In the genomic region with DNA sequence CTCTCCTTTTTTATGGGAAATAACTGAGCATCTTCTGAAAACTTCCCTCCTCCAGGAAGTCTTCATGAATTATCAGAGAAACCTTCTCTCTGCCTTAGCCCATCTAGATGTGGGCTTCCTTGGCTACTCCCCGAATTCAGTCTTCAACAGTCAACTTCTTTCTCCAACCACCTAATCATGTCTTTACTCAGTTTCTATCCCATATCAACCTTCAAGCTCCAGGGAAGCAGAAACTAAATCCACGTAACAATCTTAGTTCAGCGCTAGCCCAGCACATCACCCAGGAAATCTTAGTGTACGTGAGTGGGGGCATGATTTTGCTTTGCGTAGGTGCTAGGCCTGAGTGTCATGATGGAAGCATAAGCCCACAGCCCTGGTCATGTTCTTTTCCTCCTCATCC, we compare ENCODE assay signal across 10 cellular contexts. TPM values are rescaled to one million over a fixed set of nuclear protein-coding genes. Genes with fewer than 3 reads are reported as not detected.
"Had no signal": no experiment of that assay in that cellular context is flagged by ENCODE, and none has a peak within 500 bp of the region (broad histone marks: within the 10 kb centered on the region; RNA-seq: fewer than 3 reads in every experiment).

No MANE protein-coding gene starts in this region.

- DNase-seq: GM23248, GOT3, HCEC 1CT, HFFc6 had no signal

- H3K4me2 ChIP-seq: GM23338 had no signal

- H3K27ac Mint-ChIP-seq: GM23338, H9, HFFc6 had no signal

- H3K9me3 Mint-ChIP-seq: GM23338, HFFc6 had no signal

- H3K4me1 ChIP-seq: HAP-1 had no signal

- H3K9me3 ChIP-seq: HAP-1 had no signal

- H3K27ac ChIP-seq: GM23248 had no signal

- H3K9ac ChIP-seq: GM23248 had no signal

- H3K4me3 Mint-ChIP-seq: H9, HFFc6 had no signal

- H3K36me3 ChIP-seq: HAP-1 had no signal

- H3K4me3 ChIP-seq: GM23248, GM23338, HAP-1 had no signal

- H2AFZ ChIP-seq: GM23248, GM23338 had no signal

RNA-seq across cellular contexts. Expression of a gene that starts 12.7 kb away (rescaled TPM):
- total RNA-seq: GM23248, GM23338, H1, H4, H7, H9, HFFc6 had no signal
- polyA plus RNA-seq: GM23248, GM23338 had no signal

RNA-seq across cellular contexts. Expression of a gene that starts 35.9 kb away (rescaled TPM):
- total RNA-seq: GM23248, GM23338, H1, H4, H7, H9, HFFc6 had no signal
- polyA plus RNA-seq: GM23248, GM23338, H1 had no signal
